Comparison of ENCODE assay signal across 1 cellular context in the genomic region with DNA sequence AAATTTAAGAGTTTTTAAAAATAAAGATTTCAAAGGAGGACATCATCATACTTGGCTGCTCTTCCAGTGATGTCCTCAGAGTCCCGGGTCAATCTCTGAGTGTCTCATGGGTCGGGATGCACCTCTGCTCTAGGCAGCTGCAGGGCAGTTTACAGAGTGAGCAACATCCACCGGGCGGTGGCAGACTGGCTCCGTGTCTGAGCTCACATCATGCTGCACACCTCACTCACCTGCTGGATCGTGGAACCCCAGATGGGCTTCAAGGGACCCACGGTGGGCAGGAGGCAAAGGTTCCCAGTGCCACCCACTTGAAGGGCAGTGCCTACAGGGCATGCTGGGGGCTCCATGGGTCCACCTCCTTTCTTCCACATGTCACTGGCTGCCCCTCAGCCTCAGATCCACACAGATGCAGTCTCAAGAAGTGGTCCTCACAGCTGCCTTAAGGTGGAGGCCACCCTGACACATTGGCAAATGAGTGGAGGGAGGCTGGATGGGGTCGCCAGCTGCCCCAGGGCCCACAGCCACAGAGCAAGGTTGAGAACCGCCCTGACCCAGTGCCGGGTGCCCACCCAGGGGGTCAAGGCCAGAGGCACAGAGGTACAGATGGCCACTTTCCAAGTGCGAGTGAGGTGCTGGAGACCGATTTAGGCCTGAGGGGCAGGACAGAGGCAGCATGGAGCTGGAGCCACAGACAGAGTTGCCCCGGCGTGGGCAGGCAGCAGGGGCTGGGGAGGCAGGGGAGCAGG.
TF ChIP-seq lines count a peak whose summit lies in the region.

No MANE protein-coding gene starts in this region.

TF ChIP-seq in HepG2, 621 proteins besides CTCF, POLR2A, EP300 and RAD21:
- TF ChIP-seq, protein P1, sequence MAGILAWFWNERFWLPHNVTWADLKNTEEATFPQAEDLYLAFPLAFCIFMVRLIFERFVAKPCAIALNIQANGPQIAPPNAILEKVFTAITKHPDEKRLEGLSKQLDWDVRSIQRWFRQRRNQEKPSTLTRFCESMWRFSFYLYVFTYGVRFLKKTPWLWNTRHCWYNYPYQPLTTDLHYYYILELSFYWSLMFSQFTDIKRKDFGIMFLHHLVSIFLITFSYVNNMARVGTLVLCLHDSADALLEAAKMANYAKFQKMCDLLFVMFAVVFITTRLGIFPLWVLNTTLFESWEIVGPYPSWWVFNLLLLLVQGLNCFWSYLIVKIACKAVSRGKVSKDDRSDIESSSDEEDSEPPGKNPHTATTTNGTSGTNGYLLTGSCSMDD (CRISPR knock-in tag; IDR thresholded peaks at IDR 0.05): no peak
- TF ChIP-seq FOXA3 (CRISPR knock-in tag; IDR thresholded peaks at IDR 0.05) (no peak), SIX1 (CRISPR knock-in tag; IDR thresholded peaks at IDR 0.05; ENCODE audit: borderline replicate concordance) (no peak), MBD4 (IDR thresholded peaks at IDR 0.05; ENCODE audit: borderline replicate concordance, low read length) (no peak), DNMT1 (CRISPR knock-in tag; IDR thresholded peaks at IDR 0.05) (no peak), FOXA1 (IDR thresholded peaks at IDR 0.05) (no peak), FOXA1 (CRISPR knock-in tag; IDR thresholded peaks at IDR 0.05) (0 out of 2 replicates have a peak, but pooled peaks have one; percentile 24), PITX1 (CRISPR knock-in tag; IDR thresholded peaks at IDR 0.05) (no peak), ZNF331 (CRISPR knock-in tag; IDR thresholded peaks at IDR 0.05) (no peak), SRSF1 (optimal IDR thresholded peaks at IDR 0.05; ENCODE audit: low read depth, low read length) (no peak), NR1H2 (CRISPR knock-in tag; IDR thresholded peaks at IDR 0.05; ENCODE audit: borderline replicate concordance, low read depth) (no peak), STAG1 (CRISPR knock-in tag; IDR thresholded peaks at IDR 0.05) (peak; percentile 72), JUNB (CRISPR knock-in tag; IDR thresholded peaks at IDR 0.05; ENCODE audit: borderline replicate concordance) (no peak), ZNF550 (CRISPR knock-in tag; IDR thresholded peaks at IDR 0.05; ENCODE audit: borderline replicate concordance) (no peak), ZNF674 (CRISPR knock-in tag; IDR thresholded peaks at IDR 0.05; ENCODE audit: low read depth) (no peak), HNRNPL (IDR thresholded peaks at IDR 0.05; ENCODE audit: low read depth, low read length) (0 out of 2 replicates have a peak, but pooled peaks have one; percentile 39), SMC3 (IDR thresholded peaks at IDR 0.05; ENCODE audit: low read length) (peak; percentile 21; the same call in 1 of the 2 replicates), ELF3 (CRISPR knock-in tag; IDR thresholded peaks at IDR 0.05) (no peak), MIER2 (CRISPR knock-in tag; IDR thresholded peaks at IDR 0.05) (no peak)
- TF ChIP-seq, protein P2, sequence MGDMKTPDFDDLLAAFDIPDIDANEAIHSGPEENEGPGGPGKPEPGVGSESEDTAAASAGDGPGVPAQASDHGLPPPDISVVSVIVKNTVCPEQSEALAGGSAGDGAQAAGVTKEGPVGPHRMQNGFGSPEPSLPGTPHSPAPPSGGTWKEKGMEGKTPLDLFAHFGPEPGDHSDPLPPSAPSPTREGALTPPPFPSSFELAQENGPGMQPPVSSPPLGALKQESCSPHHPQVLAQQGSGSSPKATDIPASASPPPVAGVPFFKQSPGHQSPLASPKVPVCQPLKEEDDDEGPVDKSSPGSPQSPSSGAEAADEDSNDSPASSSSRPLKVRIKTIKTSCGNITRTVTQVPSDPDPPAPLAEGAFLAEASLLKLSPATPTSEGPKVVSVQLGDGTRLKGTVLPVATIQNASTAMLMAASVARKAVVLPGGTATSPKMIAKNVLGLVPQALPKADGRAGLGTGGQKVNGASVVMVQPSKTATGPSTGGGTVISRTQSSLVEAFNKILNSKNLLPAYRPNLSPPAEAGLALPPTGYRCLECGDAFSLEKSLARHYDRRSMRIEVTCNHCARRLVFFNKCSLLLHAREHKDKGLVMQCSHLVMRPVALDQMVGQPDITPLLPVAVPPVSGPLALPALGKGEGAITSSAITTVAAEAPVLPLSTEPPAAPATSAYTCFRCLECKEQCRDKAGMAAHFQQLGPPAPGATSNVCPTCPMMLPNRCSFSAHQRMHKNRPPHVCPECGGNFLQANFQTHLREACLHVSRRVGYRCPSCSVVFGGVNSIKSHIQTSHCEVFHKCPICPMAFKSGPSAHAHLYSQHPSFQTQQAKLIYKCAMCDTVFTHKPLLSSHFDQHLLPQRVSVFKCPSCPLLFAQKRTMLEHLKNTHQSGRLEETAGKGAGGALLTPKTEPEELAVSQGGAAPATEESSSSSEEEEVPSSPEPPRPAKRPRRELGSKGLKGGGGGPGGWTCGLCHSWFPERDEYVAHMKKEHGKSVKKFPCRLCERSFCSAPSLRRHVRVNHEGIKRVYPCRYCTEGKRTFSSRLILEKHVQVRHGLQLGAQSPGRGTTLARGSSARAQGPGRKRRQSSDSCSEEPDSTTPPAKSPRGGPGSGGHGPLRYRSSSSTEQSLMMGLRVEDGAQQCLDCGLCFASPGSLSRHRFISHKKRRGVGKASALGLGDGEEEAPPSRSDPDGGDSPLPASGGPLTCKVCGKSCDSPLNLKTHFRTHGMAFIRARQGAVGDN (CRISPR knock-in tag; IDR thresholded peaks at IDR 0.05): peak; percentile 21; the same call in 1 of the 2 replicates
- TF ChIP-seq, protein P3, sequence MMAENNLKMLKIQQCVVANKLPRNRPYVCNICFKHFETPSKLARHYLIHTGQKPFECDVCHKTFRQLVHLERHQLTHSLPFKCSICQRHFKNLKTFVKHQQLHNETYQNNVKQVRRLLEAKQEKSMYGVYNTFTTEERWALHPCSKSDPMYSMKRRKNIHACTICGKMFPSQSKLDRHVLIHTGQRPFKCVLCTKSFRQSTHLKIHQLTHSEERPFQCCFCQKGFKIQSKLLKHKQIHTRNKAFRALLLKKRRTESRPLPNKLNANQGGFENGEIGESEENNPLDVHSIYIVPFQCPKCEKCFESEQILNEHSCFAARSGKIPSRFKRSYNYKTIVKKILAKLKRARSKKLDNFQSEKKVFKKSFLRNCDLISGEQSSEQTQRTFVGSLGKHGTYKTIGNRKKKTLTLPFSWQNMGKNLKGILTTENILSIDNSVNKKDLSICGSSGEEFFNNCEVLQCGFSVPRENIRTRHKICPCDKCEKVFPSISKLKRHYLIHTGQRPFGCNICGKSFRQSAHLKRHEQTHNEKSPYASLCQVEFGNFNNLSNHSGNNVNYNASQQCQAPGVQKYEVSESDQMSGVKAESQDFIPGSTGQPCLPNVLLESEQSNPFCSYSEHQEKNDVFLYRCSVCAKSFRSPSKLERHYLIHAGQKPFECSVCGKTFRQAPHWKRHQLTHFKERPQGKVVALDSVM (CRISPR knock-in tag; IDR thresholded peaks at IDR 0.05): no peak
- TF ChIP-seq, protein P4, sequence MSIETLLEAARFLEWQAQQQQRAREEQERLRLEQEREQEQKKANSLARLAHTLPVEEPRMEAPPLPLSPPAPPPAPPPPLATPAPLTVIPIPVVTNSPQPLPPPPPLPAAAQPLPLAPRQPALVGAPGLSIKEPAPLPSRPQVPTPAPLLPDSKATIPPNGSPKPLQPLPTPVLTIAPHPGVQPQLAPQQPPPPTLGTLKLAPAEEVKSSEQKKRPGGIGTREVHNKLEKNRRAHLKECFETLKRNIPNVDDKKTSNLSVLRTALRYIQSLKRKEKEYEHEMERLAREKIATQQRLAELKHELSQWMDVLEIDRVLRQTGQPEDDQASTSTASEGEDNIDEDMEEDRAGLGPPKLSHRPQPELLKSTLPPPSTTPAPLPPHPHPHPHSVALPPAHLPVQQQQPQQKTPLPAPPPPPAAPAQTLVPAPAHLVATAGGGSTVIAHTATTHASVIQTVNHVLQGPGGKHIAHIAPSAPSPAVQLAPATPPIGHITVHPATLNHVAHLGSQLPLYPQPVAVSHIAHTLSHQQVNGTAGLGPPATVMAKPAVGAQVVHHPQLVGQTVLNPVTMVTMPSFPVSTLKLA (IDR thresholded peaks at IDR 0.05): no peak
- TF ChIP-seq, protein P5, sequence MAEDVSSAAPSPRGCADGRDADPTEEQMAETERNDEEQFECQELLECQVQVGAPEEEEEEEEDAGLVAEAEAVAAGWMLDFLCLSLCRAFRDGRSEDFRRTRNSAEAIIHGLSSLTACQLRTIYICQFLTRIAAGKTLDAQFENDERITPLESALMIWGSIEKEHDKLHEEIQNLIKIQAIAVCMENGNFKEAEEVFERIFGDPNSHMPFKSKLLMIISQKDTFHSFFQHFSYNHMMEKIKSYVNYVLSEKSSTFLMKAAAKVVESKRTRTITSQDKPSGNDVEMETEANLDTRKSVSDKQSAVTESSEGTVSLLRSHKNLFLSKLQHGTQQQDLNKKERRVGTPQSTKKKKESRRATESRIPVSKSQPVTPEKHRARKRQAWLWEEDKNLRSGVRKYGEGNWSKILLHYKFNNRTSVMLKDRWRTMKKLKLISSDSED (CRISPR knock-in tag; IDR thresholded peaks at IDR 0.05): no peak
